17 cellular contexts compared by ENCODE assay signal in the genomic region with DNA sequence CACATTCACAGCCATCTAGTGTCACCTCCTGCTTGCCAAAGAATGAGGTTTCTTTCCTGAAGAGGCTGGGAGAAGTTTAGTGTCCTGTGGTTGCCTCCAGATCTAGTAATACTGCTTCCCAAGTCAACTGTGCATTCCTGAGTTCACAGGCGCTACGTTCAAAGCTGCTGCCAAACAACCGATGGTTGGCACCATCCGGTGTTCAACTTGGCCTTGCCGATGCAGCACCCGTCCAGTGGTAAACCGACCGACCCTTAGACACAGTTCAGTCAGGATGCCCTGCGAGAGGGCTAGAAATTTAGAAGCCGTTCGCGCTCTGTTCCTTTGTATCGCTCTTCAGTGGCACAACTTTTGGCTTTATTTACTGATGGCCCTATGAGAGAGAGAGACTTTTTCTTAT. TPM values are rescaled to one million over a fixed set of nuclear protein-coding genes. Genes with fewer than 3 reads are reported as not detected.
DNase-seq lines count a peak whose midpoint lies in the region; ATAC-seq, FAIRE-seq and TF ChIP-seq lines count a peak whose summit lies in the region.
"Had no signal": no experiment of that assay in that cellular context is flagged by ENCODE, and none has a peak within 500 bp of the region (broad histone marks: within the 10 kb centered on the region; RNA-seq: fewer than 3 reads in every experiment).

No MANE protein-coding gene starts in this region.

- no TSS peak for BruUV-seq in GM12878 (replicated peaks; lab: Mats Ljungman, UMichigan)
- BruUV-seq in HepG2 (replicated peaks; lab: Mats Ljungman, UMichigan): no TSS peak

- H3K27me3 ChIP-seq in right cardiac atrium (ENCODE audit: control insufficient read depth, insufficient read depth) (no peaks in the 10 kb centered on the region), left ventricle myocardium inferior (ENCODE audit: low read depth) (no peaks in the 10 kb centered on the region), GM12878 (replicated peaks in 1 of 2; ENCODE audit: control insufficient read depth in 2 of 2, insufficient read depth in 2 of 2, low read length in 1 of 2) (no peaks in the 10 kb centered on the region), HepG2 (ENCODE audit: control insufficient read depth in 1 of 2, insufficient read depth in 2 of 2, low read length in 2 of 2) (no peaks in the 10 kb centered on the region), vagina (no peaks in the 10 kb centered on the region)

- TF ChIP-seq EP300 in GM12878 (IDR thresholded peaks at IDR 0.05; ENCODE audit: borderline replicate concordance in 1 of 2, control insufficient read depth in 1 of 2, low read depth in 2 of 2, low read length in 2 of 2): no peak
- TF ChIP-seq EP300 in HepG2 (IDR thresholded peaks at IDR 0.05; ENCODE audit: low read depth in 2 of 2, low read length in 2 of 2): no peak
- no peak for TF ChIP-seq EP300 in HepG2 (CRISPR knock-in tag; IDR thresholded peaks at IDR 0.05; ENCODE audit: borderline replicate concordance)

- intact Hi-C loops in right cardiac atrium (cut with DNase I): no loop called here
- intact Hi-C loops in left ventricle myocardium inferior (cut with micrococcal nuclease): no loop called here
- intact Hi-C loops in GM12878 (cut with micrococcal nuclease; ENCODE audit: unreplicated experiment): no loop called here
- intact Hi-C loops in HepG2 (cut with micrococcal nuclease; ENCODE audit: unreplicated experiment): no loop called here
- intact Hi-C loops in vagina (cut with DNase I): no loop called here

- WGBS in right cardiac atrium: 76% methylated on average over 13 of the region's 13 CpGs
- WGBS in GM12878 (ENCODE audit: insufficient coverage, insufficient replicate concordance, low lambda C conversion rate, missing lambda C conversion rate): 97% methylated on average over 13 of the region's 13 CpGs
- WGBS in HepG2 (ENCODE audit: low lambda C conversion rate): 97% methylated on average over 13 of the region's 13 CpGs

- ATAC-seq in right cardiac atrium (peak; percentile 61 to 62), GM12878 (no peak), HepG2 (no peak), HG02798 (IDR thresholded peaks at IDR 0.05; ENCODE audit: poor library complexity, unreplicated experiment) (no peak), GM19324 (IDR thresholded peaks at IDR 0.05; ENCODE audit: low FRiP score, unreplicated experiment) (no peak)

- SMC1A ChIA-PET in GM12878 (lab: Charles Lee; ENCODE audit: uncharacterized antibody, unreplicated experiment): interaction anchor here (1.0 to 1.6 kb wide), 5 partner anchors 9 to 541 kb away, joined by 3 to 6 read pairs (median 4); no protein-coding TSS in a partner anchor

- H3K4me2 ChIP-seq in GM12878 (ENCODE audit: control insufficient read depth, insufficient read depth) (no peak overlapping the region), HepG2 (ENCODE audit: low read depth, low read length) (no peak overlapping the region)
- H3K4me2 ChIP-seq: PC-9 had no signal

- no peak for TF ChIP-seq CTCF in left ventricle myocardium inferior (IDR thresholded peaks at IDR 0.05; ENCODE audit: borderline replicate concordance)
- no peak for TF ChIP-seq CTCF in GM12878 (IDR thresholded peaks at IDR 0.05 in 2 of 3, conservative IDR thresholded peaks at IDR 0.05 in 1 of 3; ENCODE audit: control insufficient read depth in 2 of 3, extremely low read depth in 1 of 3, insufficient read depth in 1 of 3, low read depth in 3 of 3, low read length in 3 of 3)
- no peak for TF ChIP-seq CTCF in HepG2 (CRISPR knock-in tag; IDR thresholded peaks at IDR 0.05)
- no peak for TF ChIP-seq CTCF in vagina (IDR thresholded peaks at IDR 0.05)

- H3K27ac ChIP-seq in right cardiac atrium (ENCODE audit: low read length) (peak overlapping the region; percentile 61), left ventricle myocardium inferior (replicated peaks) (no peak overlapping the region), GM12878 (ENCODE audit: control insufficient read depth, insufficient read depth) (no peak overlapping the region), HepG2 (ENCODE audit: extremely low read length, insufficient read depth, low read length) (no peak overlapping the region), vagina (peak overlapping the region; percentile 18)
- H3K27ac ChIP-seq: PC-9 had no signal

- H3K9me3 ChIP-seq in right cardiac atrium (ENCODE audit: control insufficient read depth, low read length) (no peaks in the 10 kb centered on the region), left ventricle myocardium inferior (replicated peaks) (no peaks in the 10 kb centered on the region), GM12878 (replicated peaks; ENCODE audit: control insufficient read depth, insufficient read depth, low read length) (no peaks in the 10 kb centered on the region), HepG2 (ENCODE audit: low read length) (no peaks in the 10 kb centered on the region), vagina (no peaks in the 10 kb centered on the region)

- in situ Hi-C loops in GM12878 (cut with MboI) (no loop called here), HepG2 (cut with HindIII; ENCODE audit: extremely low pct_ligation_motif_present, low pct_unique_long_range_greater_than_20kb) (no loop called here)

- no peaks in the 10 kb centered on the region for H4K20me1 ChIP-seq in GM12878 (ENCODE audit: control insufficient read depth, insufficient read depth)
- H4K20me1 ChIP-seq in HepG2 (ENCODE audit: insufficient read depth, low read length): no peaks in the 10 kb centered on the region

- DNase-seq in right cardiac atrium (peak in 2 of 3 donors; percentile 22 to 69), left ventricle myocardium inferior (no peak), GM12878 (ENCODE audit: low read depth, low spot score) (no peak), HepG2 (ENCODE audit: low spot score) (no peak), vagina (ENCODE audit: extremely low spot score in 2 of 2) (no peak), LoVo (ENCODE audit: low spot score) (no peak)
- DNase-seq: DMS153, EL, KG1, NCI-H1092 treated with DMSO at 0.1 percent for 48 hours, NCI-H1694, NCI-H446, NCI-H774, PC-9, Right ventricle myocardium superior had no signal

- H3K4me1 ChIP-seq in right cardiac atrium (ENCODE audit: control insufficient read depth, insufficient read depth, low read length) (peaks cover 3% of the 10 kb centered on the region), left ventricle myocardium inferior (no peaks in the 10 kb centered on the region), GM12878 (ENCODE audit: control insufficient read depth, insufficient read depth, low read length) (no peaks in the 10 kb centered on the region), HepG2 (ENCODE audit: insufficient read depth, low read length) (0 out of 2 replicates have a peak, but pooled peaks cover under 1% of the 10 kb centered on the region), vagina (no peaks in the 10 kb centered on the region)

- H3K9ac ChIP-seq in GM12878 (ENCODE audit: control insufficient read depth, insufficient read depth, low read length): no peak overlapping the region
- H3K9ac ChIP-seq in HepG2 (ENCODE audit: insufficient read depth, low read depth, low read length): no peak overlapping the region

- H2AFZ ChIP-seq in GM12878 (ENCODE audit: control insufficient read depth, low read depth, low read length) (no peak overlapping the region), HepG2 (ENCODE audit: low read length) (no peak overlapping the region)
- H2AFZ ChIP-seq: PC-9 had no signal

- no peak for FAIRE-seq in GM12878 (lab: Jason Lieb, UNC)
- no peak for FAIRE-seq in HepG2 (lab: Jason Lieb, UNC)

- H3K36me3 ChIP-seq in left ventricle myocardium inferior (peaks cover 100% of the 10 kb centered on the region), GM12878 (ENCODE audit: control insufficient read depth in 2 of 2, insufficient read depth in 2 of 2, low read length in 1 of 2) (peaks cover 35 to 48% of the 10 kb centered on the region in 2 experiments), HepG2 (replicated peaks in 1 of 2; ENCODE audit: control insufficient read depth in 1 of 2, insufficient read depth in 2 of 2, low read length in 2 of 2) (peaks cover 30 to 82% of the 10 kb centered on the region in 2 experiments), vagina (peaks cover 0 to 94% of the 10 kb centered on the region in 2 donors)

- no peak overlapping the region for H3K4me3 ChIP-seq in right cardiac atrium (ENCODE audit: low read length)
- H3K4me3 ChIP-seq in left ventricle myocardium inferior: no peak overlapping the region
- no peak overlapping the region for H3K4me3 ChIP-seq in GM12878
- H3K4me3 ChIP-seq in HepG2 (replicated peaks in 1 of 3; ENCODE audit: insufficient read depth in 1 of 3, low read depth in 2 of 3, low read length in 3 of 3): no peak overlapping the region
- no peak overlapping the region for H3K4me3 ChIP-seq in vagina
- H3K4me3 ChIP-seq: PC-9 had no signal

- TF ChIP-seq POLR2A in GM12878 (IDR thresholded peaks at IDR 0.05; ENCODE audit: low read depth, low read length) (peak; percentile 58), HepG2 (IDR thresholded peaks at IDR 0.05; ENCODE audit: insufficient read depth in 1 of 2, low read depth in 2 of 2, low read length in 2 of 2) (no peak), vagina (IDR thresholded peaks at IDR 0.05) (no peak)

- CTCF ChIA-PET in GM12878 (lab: Yijun Ruan, JAX) (interaction anchor here (0.7 to 3.1 kb wide), 4 partner anchors 9 to 120 kb away, joined by 3 to 14 read pairs (median 3); no protein-coding TSS in a partner anchor), HepG2 (lab: Yijun Ruan, JAX; ENCODE audit: low intra/inter-chr PET ratio, low total read pairs) (no interaction called here)

- RAD21 ChIA-PET in GM12878 (lab: Charles Lee; ENCODE audit: unreplicated experiment): no interaction called here

- H3K79me2 ChIP-seq in GM12878 (ENCODE audit: control insufficient read depth, insufficient read depth, low read length) (no peaks in the 10 kb centered on the region), HepG2 (ENCODE audit: insufficient read depth, low read length) (no peaks in the 10 kb centered on the region)

- TF ChIP-seq RAD21 in GM12878 (IDR thresholded peaks at IDR 0.05; ENCODE audit: insufficient read depth, low read depth, low read length) (no peak), HepG2 (CRISPR knock-in tag; IDR thresholded peaks at IDR 0.05) (no peak)

- POLR2A ChIA-PET in GM12878 (lab: Charles Lee): interaction anchor here (1.0 kb wide), 1 partner anchor 86 kb away, joined by 4 read pairs; no protein-coding TSS in a partner anchor
- POLR2A ChIA-PET in HepG2 (lab: Yijun Ruan, JAX): no interaction called here

RNA-seq across cellular contexts. Expression of gene RMC1, which starts 28.6 kb away (rescaled TPM):
- 10 to 100 TPM; 12.2 to 14.6 (median 13.8) TPM for total RNA-seq in right cardiac atrium
- polyA plus RNA-seq in right cardiac atrium: 17.6 TPM
- total RNA-seq in left ventricle myocardium inferior: 14.7 TPM
- 46.6 and 49.8 TPM in 2 replicates for total RNA-seq in GM12878 (2013; cell fraction: nucleolus; rRNA removed)
- total RNA-seq in GM12878 (2014; rRNA removed): 47.4 and 51.9 TPM in 2 replicates
- 38.3 and 40.3 TPM in 2 replicates for total RNA-seq in GM12878 (2014; rRNA removed; fragmentation: Illumina TruSeq; extraction: Trizol)
- 41.9 TPM in 2 replicates for total RNA-seq in GM12878 (2021)
- 43.3 TPM for polyA plus RNA-seq in GM12878 (2011; ENCODE audit: low read depth)
- 49.3 and 51.4 TPM in 2 replicates for polyA plus RNA-seq in GM12878 (2011; rRNA removed)
- 49.1 and 52.7 TPM in 2 replicates for polyA plus RNA-seq in GM12878 (2011; cell fraction: cytosol; rRNA removed)
- 104 and 110 TPM in 2 replicates for polyA plus RNA-seq in GM12878 (2011; cell fraction: nucleus; rRNA removed)
- polyA plus RNA-seq in GM12878 (2012): 28.9 and 32.2 TPM in 2 replicates
- 42.2 and 49.6 TPM in 2 replicates for polyA plus RNA-seq in GM12878 (2014; fragmentation: Illumina TruSeq; extraction: Trizol)
- 10 to 100 TPM in 1 of 2 experiments, 1 to 10 TPM in 1; 8.4 to 25.7 TPM for polyA plus RNA-seq in GM12878 (2014; fragmentation: Nextera tagmentation; extraction: Ambion mirVana)
- polyA plus RNA-seq in GM12878 (2014; rRNA removed): 41.9 and 42.9 TPM in 2 replicates
- 10 to 100 TPM; 54.2 to 57.6 TPM for polyA plus RNA-seq in GM12878 (2016; fragmentation: Nextera tagmentation; extraction: Ambion mirVana)
- polyA minus RNA-seq in GM12878 (2011; rRNA and poly(A)+ RNA removed): 40.5 and 50.8 TPM in 2 replicates
- 13.6 and 17.7 TPM in 2 replicates for polyA minus RNA-seq in GM12878 (2011; cell fraction: cytosol; rRNA and poly(A)+ RNA removed)
- polyA minus RNA-seq in GM12878 (2011; cell fraction: nucleus; rRNA and poly(A)+ RNA removed): 21.9 and 34.4 TPM in 2 replicates
- total RNA-seq in HepG2 (2016; rRNA removed; fragmentation: Illumina TruSeq; extraction: Trizol): 19.5 and 19.9 TPM in 2 replicates
- 9.4 and 11.1 TPM in 2 replicates for total RNA-seq in HepG2 (2016; cell fraction: cytosol; rRNA removed; fragmentation: Illumina TruSeq; extraction: Trizol; ENCODE audit: low read depth)
- 17.0 and 23.9 TPM in 2 replicates for total RNA-seq in HepG2 (2016; cell fraction: insoluble cytoplasmic fraction; rRNA removed; fragmentation: Illumina TruSeq; extraction: Trizol)
- 12.8 and 14.0 TPM in 2 replicates for total RNA-seq in HepG2 (2016; cell fraction: membrane; rRNA removed; fragmentation: Illumina TruSeq; extraction: Trizol)
- total RNA-seq in HepG2 (2016; cell fraction: nucleus; rRNA removed; fragmentation: Illumina TruSeq; extraction: Trizol): 17.5 and 19.2 TPM in 2 replicates
- 8.2 and 9.4 TPM in 2 replicates for polyA plus RNA-seq in HepG2 (2011; rRNA removed)
- polyA plus RNA-seq in HepG2 (2011; cell fraction: cytosol; rRNA removed): 5.9 and 8.7 TPM in 2 replicates
- polyA plus RNA-seq in HepG2 (2011; cell fraction: nucleus; rRNA removed): 21.6 and 24.9 TPM in 2 replicates
- 11.0 TPM in 2 replicates for polyA plus RNA-seq in HepG2 (2012)
- 4.5 and 5.7 TPM in 2 replicates for polyA plus RNA-seq in HepG2 (2016; cell fraction: cytosol; fragmentation: Illumina TruSeq; extraction: Trizol; ENCODE audit: low read depth)
- polyA plus RNA-seq in HepG2 (2016; cell fraction: insoluble cytoplasmic fraction; fragmentation: Illumina TruSeq; extraction: Trizol; ENCODE audit: low read depth): 16.4 and 20.9 TPM in 2 replicates
- 7.0 and 8.7 TPM in 2 replicates for polyA plus RNA-seq in HepG2 (2016; cell fraction: membrane; fragmentation: Illumina TruSeq; extraction: Trizol; ENCODE audit: low read depth)
- 28.4 and 31.5 TPM in 2 replicates for polyA plus RNA-seq in HepG2 (2016; cell fraction: nucleus; fragmentation: Illumina TruSeq; extraction: Trizol; ENCODE audit: insufficient read depth, low read depth)
- polyA minus RNA-seq in HepG2 (2011; rRNA and poly(A)+ RNA removed; ENCODE audit: low replicate concordance): 5.1 and 13.8 TPM in 2 replicates
- 5.4 and 7.3 TPM in 2 replicates for polyA minus RNA-seq in HepG2 (2011; cell fraction: cytosol; rRNA and poly(A)+ RNA removed)
- polyA minus RNA-seq in HepG2 (2011; cell fraction: nucleus; rRNA and poly(A)+ RNA removed): 12.6 and 17.2 TPM in 2 replicates
- total RNA-seq in vagina: 17.7 TPM

RNA-seq across cellular contexts. Expression of gene NPC1, which starts 54.4 kb away (rescaled TPM):
- total RNA-seq in right cardiac atrium (10 to 100 TPM; 13.4 to 22.1 (median 15.7) TPM), left ventricle myocardium inferior (10.3 TPM), GM12878 (2014; rRNA removed) (18.9 and 24.0 TPM in 2 replicates), GM12878 (2014; rRNA removed; fragmentation: Illumina TruSeq; extraction: Trizol) (19.9 and 21.1 TPM in 2 replicates), GM12878 (2021) (22.9 and 25.5 TPM in 2 replicates), HepG2 (2016; rRNA removed; fragmentation: Illumina TruSeq; extraction: Trizol) (28.6 and 46.5 TPM in 2 replicates), vagina (89.9 TPM)
- polyA plus RNA-seq in right cardiac atrium (12.8 TPM), GM12878 (2011; rRNA removed) (38.3 and 45.2 TPM in 2 replicates), GM12878 (2014; fragmentation: Illumina TruSeq; extraction: Trizol) (17.4 and 21.1 TPM in 2 replicates), GM12878 (2014; fragmentation: Nextera tagmentation; extraction: Ambion mirVana) (10 to 100 TPM; 10.1 to 11.0 TPM), GM12878 (2014; rRNA removed) (15.8 and 19.0 TPM in 2 replicates), GM12878 (2016; fragmentation: Nextera tagmentation; extraction: Ambion mirVana) (10 to 100 TPM; 20.6 to 24.4 TPM), HepG2 (2011; rRNA removed) (114 and 121 TPM in 2 replicates)
- total RNA-seq in GM12878 (2013; cell fraction: nucleolus; rRNA removed): 177 TPM in 2 replicates
- polyA plus RNA-seq in GM12878 (2011; ENCODE audit: low read depth): 8.6 TPM
- polyA plus RNA-seq in GM12878 (2011; cell fraction: cytosol; rRNA removed): 52.8 and 53.1 TPM in 2 replicates
- 114 and 152 TPM in 2 replicates for polyA plus RNA-seq in GM12878 (2011; cell fraction: nucleus; rRNA removed)
- 12.9 and 20.2 TPM in 2 replicates for polyA plus RNA-seq in GM12878 (2012)
- polyA minus RNA-seq in GM12878 (2011; rRNA and poly(A)+ RNA removed): 106 and 135 TPM in 2 replicates
- polyA minus RNA-seq in GM12878 (2011; cell fraction: cytosol; rRNA and poly(A)+ RNA removed): 26.2 and 31.5 TPM in 2 replicates
- 98.8 and 143 TPM in 2 replicates for polyA minus RNA-seq in GM12878 (2011; cell fraction: nucleus; rRNA and poly(A)+ RNA removed)
- 8.3 and 10.0 TPM in 2 replicates for total RNA-seq in HepG2 (2016; cell fraction: cytosol; rRNA removed; fragmentation: Illumina TruSeq; extraction: Trizol; ENCODE audit: low read depth)
- 22.8 and 44.6 TPM in 2 replicates for total RNA-seq in HepG2 (2016; cell fraction: insoluble cytoplasmic fraction; rRNA removed; fragmentation: Illumina TruSeq; extraction: Trizol)
- 11.8 and 17.8 TPM in 2 replicates for total RNA-seq in HepG2 (2016; cell fraction: membrane; rRNA removed; fragmentation: Illumina TruSeq; extraction: Trizol)
- total RNA-seq in HepG2 (2016; cell fraction: nucleus; rRNA removed; fragmentation: Illumina TruSeq; extraction: Trizol): 80.8 and 107 TPM in 2 replicates
- 149 and 162 TPM in 2 replicates for polyA plus RNA-seq in HepG2 (2011; cell fraction: cytosol; rRNA removed)
- polyA plus RNA-seq in HepG2 (2011; cell fraction: nucleus; rRNA removed): 224 and 235 TPM in 2 replicates
- polyA plus RNA-seq in HepG2 (2012): 89.5 and 105 TPM in 2 replicates
- polyA plus RNA-seq in HepG2 (2016; cell fraction: cytosol; fragmentation: Illumina TruSeq; extraction: Trizol; ENCODE audit: low read depth): 2.8 and 3.1 TPM in 2 replicates
- polyA plus RNA-seq in HepG2 (2016; cell fraction: insoluble cytoplasmic fraction; fragmentation: Illumina TruSeq; extraction: Trizol; ENCODE audit: low read depth): 16.2 and 18.5 TPM in 2 replicates
- polyA plus RNA-seq in HepG2 (2016; cell fraction: membrane; fragmentation: Illumina TruSeq; extraction: Trizol; ENCODE audit: low read depth): 4.5 and 6.4 TPM in 2 replicates
- 80.1 and 82.3 TPM in 2 replicates for polyA plus RNA-seq in HepG2 (2016; cell fraction: nucleus; fragmentation: Illumina TruSeq; extraction: Trizol; ENCODE audit: insufficient read depth, low read depth)
- 256 and 622 TPM in 2 replicates for polyA minus RNA-seq in HepG2 (2011; rRNA and poly(A)+ RNA removed; ENCODE audit: low replicate concordance)
- 144 and 165 TPM in 2 replicates for polyA minus RNA-seq in HepG2 (2011; cell fraction: cytosol; rRNA and poly(A)+ RNA removed)
- 343 and 354 TPM in 2 replicates for polyA minus RNA-seq in HepG2 (2011; cell fraction: nucleus; rRNA and poly(A)+ RNA removed)

Comparison
In these comparisons a context has a peak if more than half of its experiments do, and no peak if none do; other contexts are left out.
1. DNase-seq: peak in right cardiac atrium (2 of 3); none in left ventricle myocardium inferior (single experiment), GM12878 (single experiment), HepG2 (single experiment), vagina (0 of 2) and LoVo (single experiment).
2. H3K27ac ChIP-seq: peak in right cardiac atrium (single experiment) and vagina (single experiment); none in left ventricle myocardium inferior (single experiment), GM12878 (single experiment) and HepG2 (single experiment).
3. ATAC-seq: peak in right cardiac atrium (2 of 2); none in GM12878 (single experiment), HepG2 (single experiment), HG02798 (single experiment) and GM19324 (single experiment).